32 cellular contexts compared by ENCODE assay signal in the genomic region with DNA sequence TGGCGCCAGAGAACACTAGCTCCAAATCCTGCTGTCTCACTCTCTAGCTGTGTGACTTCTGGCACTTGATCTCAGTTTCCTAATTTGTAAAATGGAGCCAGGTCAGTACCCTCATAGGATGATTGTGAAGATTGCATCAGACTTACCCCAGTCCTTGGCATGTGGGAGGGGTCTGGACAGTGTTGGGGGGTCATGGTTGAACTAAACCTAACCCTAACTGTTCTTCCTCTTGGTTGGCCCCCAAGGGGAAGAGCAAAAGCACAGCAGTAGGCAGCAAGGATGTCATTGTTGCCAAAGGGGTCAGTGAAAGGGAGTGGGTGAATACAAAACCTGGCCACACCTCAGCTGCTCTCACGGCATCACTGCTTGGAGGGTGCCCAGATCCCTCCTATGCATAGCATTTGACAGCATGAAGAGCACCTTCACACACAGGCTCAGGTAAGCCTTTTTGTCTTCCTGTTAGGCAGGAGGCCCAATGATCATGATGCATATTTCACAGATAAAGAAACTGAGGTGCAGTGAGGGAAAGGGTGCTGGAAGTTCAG. TPM values are rescaled to one million over a fixed set of nuclear protein-coding genes. Genes with fewer than 3 reads are reported as not detected.
"Had no signal": no experiment of that assay in that cellular context is flagged by ENCODE, and none has a peak within 500 bp of the region (broad histone marks: within the 10 kb centered on the region; RNA-seq: fewer than 3 reads in every experiment).

No MANE protein-coding gene starts in this region.

- H3K4me3 ChIP-seq: esophagus squamous epithelium, heart right ventricle, lower lobe of right lung, pancreas, right lobe of liver, smooth muscle cell, suprapubic skin, transverse colon had no signal

- ATAC-seq: effector memory CD8-positive, alpha-beta T cell; heart right ventricle; left colon; left ventricle myocardium superior; lower lobe of right lung; natural killer cell; pancreas; right lobe of liver had no signal

- H3K9me3 ChIP-seq: esophagus squamous epithelium, heart right ventricle, lower lobe of right lung, pancreas, right lobe of liver, suprapubic skin, transverse colon had no signal

- H3K4me1 Mint-ChIP-seq: natural killer cell had no signal

- H3K9me3 Mint-ChIP-seq: effector memory CD8-positive, alpha-beta T cell; natural killer cell; stimulated activated naive CD8-positive, alpha-beta T cell treated with anti-CD3 and anti-CD28 coated beads, Interleukin-15, Interleukin-2, amounts not matched to agents 100 ng/mL and 50 ng/mL, for 24 hours had no signal

- H3K4me3 Mint-ChIP-seq: effector memory CD8-positive, alpha-beta T cell; natural killer cell; stimulated activated naive CD8-positive, alpha-beta T cell treated with anti-CD3 and anti-CD28 coated beads, Interleukin-15, Interleukin-2, amounts not matched to agents 100 ng/mL and 50 ng/mL, for 24 hours had no signal

- H3K4me2 ChIP-seq: smooth muscle cell had no signal

- H3K27ac Mint-ChIP-seq: effector memory CD8-positive, alpha-beta T cell; natural killer cell; stimulated activated naive CD8-positive, alpha-beta T cell treated with anti-CD3 and anti-CD28 coated beads, Interleukin-15, Interleukin-2, amounts not matched to agents 100 ng/mL and 50 ng/mL, for 24 hours had no signal

- FAIRE-seq: endometrium, islet of Langerhans, pancreas had no signal

- H3K27ac ChIP-seq: esophagus squamous epithelium, heart right ventricle, lower lobe of right lung, pancreas, right lobe of liver, suprapubic skin, transverse colon had no signal

- H3K27me3 ChIP-seq: pancreas, right lobe of liver, suprapubic skin, transverse colon had no signal

- H3K4me1 ChIP-seq: heart right ventricle, lower lobe of right lung, pancreas, right lobe of liver, transverse colon had no signal

- H3K36me3 Mint-ChIP-seq: natural killer cell had no signal

- H3K36me3 ChIP-seq: esophagus squamous epithelium, heart right ventricle, lower lobe of right lung, pancreas, right lobe of liver, suprapubic skin, transverse colon had no signal

- DNase-seq: cortex of kidney; effector memory CD8-positive, alpha-beta T cell; erythroblast; esophagus squamous epithelium; foreskin melanocyte; glutamatergic neuron; heart right ventricle; hippocampal formation; kidney glomerular epithelial cell; left colon; left ventricle myocardium superior; lower lobe of right lung; natural killer cell; occipital lobe; pancreas; right lobe of liver; stimulated activated CD4-positive, alpha-beta T cell treated with anti-CD3 and anti-CD28 coated beads, Interleukin-12 subunit alpha, Interleukin-12 subunit beta, amount 100 ng/mL, for 4 hours; stimulated activated CD4-positive, alpha-beta T cell treated with anti-CD3 and anti-CD28 coated beads, Interleukin-1b, Interleukin-23, amount 100 ng/mL, for 48 hours; stimulated activated CD4-positive, alpha-beta T cell treated with anti-CD3 and anti-CD28 coated beads, Interleukin-4, amount 100 ng/mL, for 1 hour; stimulated activated CD8-positive, alpha-beta memory T cell treated with anti-CD3 and anti-CD28 coated beads, Interleukin-4, amount 100 ng/mL, for 48 hours; transverse colon had no signal

RNA-seq across cellular contexts. Expression of a gene that starts 15.7 kb away (rescaled TPM):
- total RNA-seq: chondrocyte, dermis microvascular lymphatic vessel endothelial cell, mononuclear cell, natural killer cell had no signal
- polyA plus RNA-seq: neural cell had no signal

RNA-seq across cellular contexts. Expression of a gene that starts 58.7 kb away (rescaled TPM):
- total RNA-seq: chondrocyte, dermis microvascular lymphatic vessel endothelial cell, esophagus squamous epithelium, heart right ventricle, left colon, left ventricle myocardium superior, lower lobe of right lung, mononuclear cell, natural killer cell, pancreas, posterior vena cava, right lobe of liver, smooth muscle cell, suprapubic skin, transverse colon, ureter had no signal
- polyA plus RNA-seq: heart right ventricle, neural cell, pancreas, smooth muscle cell had no signal
